In the genomic region with DNA sequence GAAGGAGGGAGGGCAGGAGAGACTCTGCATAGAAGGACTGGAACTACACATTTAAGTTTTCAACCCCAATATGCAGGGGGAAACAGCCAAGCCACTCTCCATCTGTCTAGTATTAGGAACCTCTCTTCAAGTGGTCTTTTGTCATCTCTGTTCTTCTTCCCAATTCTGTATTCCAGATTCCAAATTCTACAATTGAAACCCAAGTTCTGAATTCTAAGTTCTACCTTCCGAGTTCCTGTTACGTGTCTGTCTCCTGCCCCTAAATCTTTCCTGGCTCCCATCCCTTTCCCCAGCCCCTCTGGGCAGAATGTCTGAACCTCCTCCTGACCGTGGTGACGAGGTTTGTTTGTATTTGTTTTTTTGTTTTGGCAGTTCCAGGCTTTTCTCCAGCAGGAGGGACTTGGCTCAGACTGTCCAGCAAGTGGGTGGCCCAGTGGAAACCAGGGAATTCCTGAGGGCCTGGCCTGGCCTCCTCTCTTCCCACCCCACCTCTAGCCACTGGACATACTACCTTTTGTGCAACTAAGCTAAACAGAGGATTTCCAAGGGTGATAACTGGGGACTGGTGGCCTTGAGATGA, we compare ENCODE assay signal across 10 cellular contexts. TPM values are rescaled to one million over a fixed set of nuclear protein-coding genes. Genes with fewer than 3 reads are reported as not detected.
A peak's percentile ranks its signal among the peaks of the same experiment; 100 is the strongest.
DNase-seq lines count a peak whose midpoint lies in the region; TF ChIP-seq lines count a peak whose summit lies in the region.
"Had no signal": no experiment of that assay in that cellular context is flagged by ENCODE, and none has a peak within 500 bp of the region (broad histone marks: within the 10 kb centered on the region; RNA-seq: fewer than 3 reads in every experiment).

No MANE protein-coding gene starts in this region.

- H3K27ac Mint-ChIP-seq in activated naive CD4-positive, alpha-beta T cell treated with anti-CD3 and anti-CD28 coated beads, Interleukin-2, amount 10 ng/mL, durations not matched to agents 7 days and 5 days, result peak overlapping the region; percentile 78

- H3K27me3 ChIP-seq in adrenal gland (no peaks in the 10 kb centered on the region), testis (no peaks in the 10 kb centered on the region), SJCRH30 (no peaks in the 10 kb centered on the region)

- H3K4me3 ChIP-seq in adrenal gland, result no peak overlapping the region
- H3K4me3 ChIP-seq in testis, result no peak overlapping the region
- no peak overlapping the region for H3K4me3 ChIP-seq in SJCRH30

- no peaks in the 10 kb centered on the region for H3K9me3 Mint-ChIP-seq in activated naive CD4-positive, alpha-beta T cell treated with anti-CD3 and anti-CD28 coated beads, Interleukin-2, amount 10 ng/mL, durations not matched to agents 7 days and 5 days

- peaks cover 26% of the 10 kb centered on the region for H3K4me1 Mint-ChIP-seq in activated naive CD4-positive, alpha-beta T cell treated with anti-CD3 and anti-CD28 coated beads, Interleukin-2, amount 10 ng/mL, durations not matched to agents 7 days and 5 days

- no peak for TF ChIP-seq POLR2A in adrenal gland (IDR thresholded peaks at IDR 0.05)
- no peak for TF ChIP-seq POLR2A in testis (IDR thresholded peaks at IDR 0.05)

- H3K36me3 ChIP-seq in adrenal gland (replicated peaks in 1 of 2) (peaks cover 0 to 35% of the 10 kb centered on the region in 2 donors), testis (ENCODE audit: low read depth, missing control alignments) (no peaks in the 10 kb centered on the region), SJCRH30 (0 out of 2 replicates have a peak, but pooled peaks cover 4% of the 10 kb centered on the region)

- H3K9me3 ChIP-seq in adrenal gland (replicated peaks in 1 of 3) (no peaks in the 10 kb centered on the region), testis (no peaks in the 10 kb centered on the region), SJCRH30 (replicated peaks) (no peaks in the 10 kb centered on the region)

- peak overlapping the region in 4 of 5 donors; percentile 73 to 86 (median 83) for H3K27ac ChIP-seq in adrenal gland
- H3K27ac ChIP-seq in testis, result peak overlapping the region; percentile 52 to 81
- no peak overlapping the region for H3K27ac ChIP-seq in SJCRH30

- H3K4me1 ChIP-seq in adrenal gland (replicated peaks in 1 of 2) (peaks cover 9 to 12% of the 10 kb centered on the region in 2 donors), testis (peaks cover 18% of the 10 kb centered on the region), SJCRH30 (0 out of 2 replicates have a peak, but pooled peaks cover 4% of the 10 kb centered on the region)

- 41 to 51% (median 45%) methylated on average over 4 of the region's 4 CpGs for WGBS in adrenal gland, 4 donors
- 30 to 50% methylated on average over 4 of the region's 4 CpGs for WGBS in testis, 2 donors

- no peak overlapping the region for H3K4me3 Mint-ChIP-seq in activated naive CD4-positive, alpha-beta T cell treated with anti-CD3 and anti-CD28 coated beads, Interleukin-2, amount 10 ng/mL, durations not matched to agents 7 days and 5 days

- H3K36me3 Mint-ChIP-seq in activated naive CD4-positive, alpha-beta T cell treated with anti-CD3 and anti-CD28 coated beads, Interleukin-2, amount 10 ng/mL, durations not matched to agents 7 days and 5 days, result peaks cover 32% of the 10 kb centered on the region

- CTCF ChIA-PET in activated naive CD4-positive, alpha-beta T cell treated with anti-CD3 and anti-CD28 coated beads, Interleukin-2, amount 10 ng/mL, durations not matched to agents 7 days and 5 days (lab: Charles Lee), result interaction anchor here (1.4 kb wide), 1 partner anchor 70 kb away, joined by 5 read pairs; no protein-coding TSS in a partner anchor

- intact Hi-C loops in adrenal gland (cut with DNase I), result no loop called here
- intact Hi-C loops in testis (cut with DNase I; ENCODE audit: low total_unique reads), result no loop called here

- TF ChIP-seq CTCF in adrenal gland (IDR thresholded peaks at IDR 0.05), result no peak
- TF ChIP-seq CTCF in testis (IDR thresholded peaks at IDR 0.05), result no peak

- no peak for DNase-seq in activated naive CD4-positive, alpha-beta T cell treated with anti-CD3 and anti-CD28 coated beads, Interleukin-2, amount 10 ng/mL, durations not matched to agents 7 days and 5 days
- DNase-seq in activated naive CD4-positive, alpha-beta T cell treated with Interleukin-2 at 50 U/mL for 16 hours, result no peak
- DNase-seq in adrenal gland (peak; percentile 36 to 79 (median 56)), inferior parietal cortex (ENCODE audit: extremely low spot score) (peak; percentile 15), testis (peak; percentile 63), SJCRH30 (no peak), 8988T (no peak), NCI-H1417 (lab: John Stamatoyannopoulos, UW) (no peak)
- DNase-seq: NCI-H1930; stimulated activated CD4-positive, alpha-beta T cell treated with anti-CD3 and anti-CD28 coated beads, Interleukin-4, amount 100 ng/mL, for 24 hours had no signal

- H3K27me3 Mint-ChIP-seq in activated naive CD4-positive, alpha-beta T cell treated with anti-CD3 and anti-CD28 coated beads, Interleukin-2, amount 10 ng/mL, durations not matched to agents 7 days and 5 days, result no peaks in the 10 kb centered on the region

RNA-seq across cellular contexts. Expression of a gene that starts 1.6 kb away (rescaled TPM):
- total RNA-seq in adrenal gland (10 to 100 TPM; 13.2 to 38.4 (median 27.7) TPM), testis (10 to 100 TPM; 46.0 to 59.1 TPM)
- polyA plus RNA-seq in adrenal gland (10 to 100 TPM; 23.7 to 42.4 (median 24.2) TPM), testis (ENCODE audit: insufficient read depth, low read depth, low replicate concordance) (58.7 TPM)
- 39.2 and 41.4 TPM in 2 replicates for total RNA-seq in SJCRH30 (2014; rRNA removed; shearing (Covaris generic))

RNA-seq across cellular contexts. Expression of a gene that starts 25.8 kb away (rescaled TPM):
- total RNA-seq in adrenal gland, result 10 to 100 TPM; 40.9 to 84.1 (median 60.4) TPM
- polyA plus RNA-seq in adrenal gland, result 10 to 100 TPM; 33.1 to 85.7 (median 35.3) TPM
- total RNA-seq in testis, result 10 to 100 TPM; 27.5 to 36.5 TPM
- polyA plus RNA-seq in testis (ENCODE audit: insufficient read depth, low read depth, low replicate concordance), result 37.1 TPM
- total RNA-seq in SJCRH30 (2014; rRNA removed; shearing (Covaris generic)), result 26.7 and 30.4 TPM in 2 replicates

RNA-seq across cellular contexts. Expression of a gene that starts 48.3 kb away (rescaled TPM):
- 10 to 100 TPM; 43.3 to 67.4 (median 55.5) TPM for total RNA-seq in adrenal gland
- polyA plus RNA-seq in adrenal gland, result 10 to 100 TPM; 12.2 to 22.2 (median 18.6) TPM
- 10 to 100 TPM; 23.4 to 32.5 TPM for total RNA-seq in testis
- polyA plus RNA-seq in testis (ENCODE audit: insufficient read depth, low read depth, low replicate concordance), result 45.2 TPM
- 43.8 and 45.6 TPM in 2 replicates for total RNA-seq in SJCRH30 (2014; rRNA removed; shearing (Covaris generic))

Comparison
In these comparisons a context has a peak if more than half of its experiments do, and no peak if none do; other contexts are left out.
1. DNase-seq: peak in adrenal gland (7 of 7), inferior parietal cortex (single experiment) and testis (single experiment); none in activated naive CD4-positive, alpha-beta T cell treated with anti-CD3 and anti-CD28 coated beads, Interleukin-2, amount 10 ng/mL, durations not matched to agents 7 days and 5 days (single experiment), activated naive CD4-positive, alpha-beta T cell treated with Interleukin-2 at 50 U/mL for 16 hours (single experiment), SJCRH30 (0 of 2), 8988T (single experiment) and NCI-H1417 (0 of 3).